In genomic region chr2:168120310-168120709, GRCh38 we compare ENCODE assay signal across 13 cellular contexts.
"Had no signal": no experiment of that assay in that cellular context is flagged by ENCODE, and none has a peak within 500 bp of the region (broad histone marks: within the 10 kb centered on the region; RNA-seq: fewer than 3 reads in every experiment).

No MANE protein-coding gene starts in this region.

- H3K4me1 ChIP-seq: ascending aorta, colonic mucosa had no signal

- ATAC-seq: activated T-cell treated with anti-CD3 and anti-CD28 coated beads, Interleukin-2, amount 50 U/mL, for 72 hours; gastroesophageal sphincter had no signal

- H3K27ac ChIP-seq: ascending aorta, cardiac muscle cell, colonic mucosa, gastroesophageal sphincter had no signal

- H3K27me3 ChIP-seq: ascending aorta, cardiac muscle cell, colonic mucosa, gastroesophageal sphincter, sigmoid colon had no signal

- DNase-seq: activated CD4-positive, alpha-beta memory T cell treated with anti-CD3 and anti-CD28 coated beads for 36 hours; activated naive CD8-positive, alpha-beta T cell treated with anti-CD3 and anti-CD28 coated beads, Interleukin-2, amount 10 ng/mL, durations not matched to agents 7 days and 5 days; activated T-cell treated with anti-CD3 and anti-CD28 coated beads, Interleukin-2, amount 50 U/mL, for 72 hours; colonic mucosa; effector CD4-positive, alpha-beta T cell; sigmoid colon; stimulated activated CD4-positive, alpha-beta T cell treated with anti-CD3 and anti-CD28 coated beads, Interleukin-2, amount 100 ng/mL, for 24 hours; stimulated activated naive B cell treated with anti-CD40 and anti-IgM and Interleukin-4, amounts not matched to agents 10 μg/mL and 1 μg/mL and 100 μg/mL, for 72 hours; T1000; trophoblast cell had no signal

- H3K4me3 ChIP-seq: ascending aorta, cardiac muscle cell, colonic mucosa, gastroesophageal sphincter, sigmoid colon had no signal

- H3K9me3 ChIP-seq: ascending aorta, colonic mucosa, gastroesophageal sphincter, sigmoid colon had no signal
